In the genomic region with DNA sequence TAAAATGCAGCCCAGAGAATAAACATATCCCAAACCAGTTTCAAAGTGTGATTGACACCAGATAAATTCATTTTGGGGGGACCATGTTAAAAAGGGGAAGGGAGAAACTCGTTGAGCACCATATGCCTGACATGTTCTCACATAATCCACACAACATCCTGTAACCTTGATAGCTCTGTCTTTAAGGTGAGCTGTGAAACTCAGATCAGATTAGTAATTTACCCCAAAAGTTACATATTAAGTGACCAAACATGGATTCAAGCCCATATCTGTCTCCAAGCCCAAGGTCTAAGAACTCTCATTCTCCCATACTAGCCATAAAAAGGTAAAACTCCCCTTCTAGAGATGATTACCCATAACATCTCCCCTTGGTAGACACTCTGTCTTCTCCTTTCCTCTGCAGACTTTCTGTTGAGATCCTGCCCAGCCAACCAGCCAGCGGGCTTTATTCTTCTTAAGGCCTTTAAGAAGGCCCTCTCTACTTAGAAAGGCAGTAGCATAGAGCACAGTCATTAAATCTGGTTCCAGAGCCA, we compare ENCODE assay signal across 17 cellular contexts.
A peak's percentile ranks its signal among the peaks of the same experiment; 100 is the strongest.
DNase-seq lines count a peak whose midpoint lies in the region; ATAC-seq and TF ChIP-seq lines count a peak whose summit lies in the region.
"Had no signal": no experiment of that assay in that cellular context is flagged by ENCODE, and none has a peak within 500 bp of the region (broad histone marks: within the 10 kb centered on the region; RNA-seq: fewer than 3 reads in every experiment).

No MANE protein-coding gene starts in this region.

- H3K36me3 ChIP-seq in SK-N-SH (replicated peaks in 1 of 2; ENCODE audit: control insufficient read depth in 1 of 2, insufficient read depth in 2 of 2, low read length in 1 of 2) (no peaks in the 10 kb centered on the region), osteoblast (ENCODE audit: insufficient read depth, low read length) (no peaks in the 10 kb centered on the region)
- H3K36me3 ChIP-seq: brain microvascular endothelial cell, pancreas, spleen had no signal

- H3K27me3 Mint-ChIP-seq in activated CD4-positive, alpha-beta T cell treated with anti-CD3 and anti-CD28 coated beads, Interleukin-2, amount 10 ng/mL, durations not matched to agents 7 days and 5 days = no peaks in the 10 kb centered on the region
- H3K27me3 Mint-ChIP-seq: CD4-positive, CD25-positive, alpha-beta regulatory T cell had no signal

- H3K4me3 ChIP-seq in SK-N-SH (ENCODE audit: low read depth in 2 of 2, low read length in 1 of 2) (no peak overlapping the region), osteoblast (ENCODE audit: insufficient read depth, low read length) (no peak overlapping the region)
- H3K4me3 ChIP-seq: mucosa of descending colon, pancreas, spleen had no signal

- no peak overlapping the region for H2AFZ ChIP-seq in SK-N-SH (ENCODE audit: low read depth)
- H2AFZ ChIP-seq in osteoblast (ENCODE audit: low read length) = no peak overlapping the region

- POLR2A ChIA-PET in SK-N-SH (lab: Yijun Ruan, JAX) = no interaction called here
- POLR2A ChIA-PET in activated CD4-positive, alpha-beta T cell treated with anti-CD3 and anti-CD28 coated beads, Interleukin-2, amount 10 ng/mL, durations not matched to agents 7 days and 5 days (lab: Charles Lee) = no interaction called here

- no peak for TF ChIP-seq EP300 in SK-N-SH (IDR thresholded peaks at IDR 0.05; ENCODE audit: borderline replicate concordance in 1 of 2, low read depth in 1 of 2, low read length in 1 of 2)

- H3K27ac ChIP-seq in SK-N-SH (ENCODE audit: low read depth in 2 of 2, low read length in 1 of 2) (peak overlapping the region; percentile 73 to 87; a peak in 3 of 4 replicates), osteoblast (ENCODE audit: low read depth, low read length) (peak overlapping the region; percentile 86)
- H3K27ac ChIP-seq: 22Rv1 had no signal

- H4K20me1 ChIP-seq in SK-N-SH (ENCODE audit: insufficient read depth) (no peaks in the 10 kb centered on the region), osteoblast (ENCODE audit: insufficient read depth, low read length) (no peaks in the 10 kb centered on the region)

- H3K4me1 ChIP-seq in SK-N-SH (ENCODE audit: control insufficient read depth in 1 of 2, insufficient read depth in 2 of 2, low read depth in 1 of 2, low read length in 1 of 2) = peaks cover 13 to 68% of the 10 kb centered on the region in 2 experiments
- peaks cover 44% of the 10 kb centered on the region for H3K4me1 ChIP-seq in osteoblast (ENCODE audit: insufficient read depth, low read length)

- peaks cover 26% of the 10 kb centered on the region for H3F3A ChIP-seq in SK-N-SH (replicated peaks; ENCODE audit: insufficient read depth)

- TF ChIP-seq RAD21 in SK-N-SH (IDR thresholded peaks at IDR 0.05; ENCODE audit: low read length) = no peak

- H3K79me2 ChIP-seq in SK-N-SH (ENCODE audit: insufficient read depth) (no peaks in the 10 kb centered on the region), osteoblast (ENCODE audit: insufficient read depth, low read length) (no peaks in the 10 kb centered on the region)

- no peaks in the 10 kb centered on the region for H3K9me2 ChIP-seq in SK-N-SH

- no peak overlapping the region for H3K4me2 ChIP-seq in SK-N-SH
- no peak overlapping the region for H3K4me2 ChIP-seq in osteoblast (ENCODE audit: insufficient read depth, low read length)

- TF ChIP-seq CTCF in SK-N-SH (IDR thresholded peaks at IDR 0.05) (no peak), osteoblast (IDR thresholded peaks at IDR 0.05; ENCODE audit: extremely low read depth, low read depth, low read length) (no peak)

- DNase-seq in SK-N-SH (no peak), osteoblast (ENCODE audit: insufficient read length, low spot score, missing footprints) (no peak)
- no peak for DNase-seq in activated CD4-positive, alpha-beta T cell treated with anti-CD3 and anti-CD28 coated beads, Interleukin-2, amount 10 ng/mL, durations not matched to agents 7 days and 5 days
- DNase-seq in activated CD4-positive, CD25-positive, alpha-beta regulatory T cell (lab: John Stamatoyannopoulos, UW) = no peak
- DNase-seq: activated naive CD4-positive, alpha-beta T cell; brain microvascular endothelial cell; CD4-positive, CD25-positive, alpha-beta regulatory T cell; effector memory CD4-positive, alpha-beta T cell; foreskin melanocyte; mucosa of descending colon; pancreas; spleen had no signal

- H3K9ac ChIP-seq in SK-N-SH = peak overlapping the region; percentile 50; the same call in 1 of the 2 replicates

- H3K36me3 Mint-ChIP-seq in activated CD4-positive, alpha-beta T cell treated with anti-CD3 and anti-CD28 coated beads, Interleukin-2, amount 10 ng/mL, durations not matched to agents 7 days and 5 days (ENCODE audit: low read depth) = no peaks in the 10 kb centered on the region
- H3K36me3 Mint-ChIP-seq: CD4-positive, CD25-positive, alpha-beta regulatory T cell had no signal

- no peaks in the 10 kb centered on the region for H3K9me3 Mint-ChIP-seq in activated CD4-positive, alpha-beta T cell treated with anti-CD3 and anti-CD28 coated beads, Interleukin-2, amount 10 ng/mL, durations not matched to agents 7 days and 5 days

- H3K9me3 ChIP-seq in SK-N-SH (no peaks in the 10 kb centered on the region), osteoblast (ENCODE audit: low read depth, low read length) (no peaks in the 10 kb centered on the region)
- H3K9me3 ChIP-seq: mucosa of descending colon, pancreas, spleen had no signal

- no peak overlapping the region for H3K27ac Mint-ChIP-seq in activated CD4-positive, alpha-beta T cell treated with anti-CD3 and anti-CD28 coated beads, Interleukin-2, amount 10 ng/mL, durations not matched to agents 7 days and 5 days
- H3K27ac Mint-ChIP-seq: CD4-positive, CD25-positive, alpha-beta regulatory T cell had no signal

- CTCF ChIA-PET in SK-N-SH (lab: Yijun Ruan, JAX) = interaction anchor here (0.7 to 1.7 kb wide), 8 partner anchors 9 to 664 kb away, joined by 3 to 6 read pairs (median 4); no protein-coding TSS in a partner anchor
- CTCF ChIA-PET in activated CD4-positive, alpha-beta T cell treated with anti-CD3 and anti-CD28 coated beads, Interleukin-2, amount 10 ng/mL, durations not matched to agents 7 days and 5 days (lab: Charles Lee) = no interaction called here

- no peaks in the 10 kb centered on the region for H3K4me1 Mint-ChIP-seq in activated CD4-positive, alpha-beta T cell treated with anti-CD3 and anti-CD28 coated beads, Interleukin-2, amount 10 ng/mL, durations not matched to agents 7 days and 5 days
- H3K4me1 Mint-ChIP-seq: CD4-positive, CD25-positive, alpha-beta regulatory T cell had no signal

- H3K4me3 Mint-ChIP-seq in activated CD4-positive, alpha-beta T cell treated with anti-CD3 and anti-CD28 coated beads, Interleukin-2, amount 10 ng/mL, durations not matched to agents 7 days and 5 days = no peak overlapping the region
- H3K4me3 Mint-ChIP-seq: CD4-positive, CD25-positive, alpha-beta regulatory T cell had no signal

- no peak for ATAC-seq in SK-N-SH treated with all-trans-retinoic acid at 6 μM for 48 hours
- peak; percentile 54 for ATAC-seq in HG02759 (IDR thresholded peaks at IDR 0.05; ENCODE audit: unreplicated experiment)
- ATAC-seq in HG03571 (IDR thresholded peaks at IDR 0.05; ENCODE audit: unreplicated experiment) = peak; percentile 62
- ATAC-seq in HG02970 (IDR thresholded peaks at IDR 0.05; ENCODE audit: low FRiP score, unreplicated experiment) = no peak
- ATAC-seq: mucosa of descending colon, pancreas had no signal

- H3K27me3 ChIP-seq in SK-N-SH (ENCODE audit: insufficient read depth) (no peaks in the 10 kb centered on the region), osteoblast (ENCODE audit: insufficient read depth, low read length) (no peaks in the 10 kb centered on the region)
- H3K27me3 ChIP-seq: brain microvascular endothelial cell, pancreas, spleen had no signal

- WGBS in SK-N-SH (ENCODE audit: low lambda C conversion rate) = 90% methylated on average over 2 of the region's 2 CpGs

TF ChIP-seq in SK-N-SH, 30 proteins besides CTCF, POLR2A, EP300 and RAD21 (continues in another document):
- no peak for TF ChIP-seq GABPA (IDR thresholded peaks at IDR 0.05; ENCODE audit: low read depth)
- TF ChIP-seq, protein P1, sequence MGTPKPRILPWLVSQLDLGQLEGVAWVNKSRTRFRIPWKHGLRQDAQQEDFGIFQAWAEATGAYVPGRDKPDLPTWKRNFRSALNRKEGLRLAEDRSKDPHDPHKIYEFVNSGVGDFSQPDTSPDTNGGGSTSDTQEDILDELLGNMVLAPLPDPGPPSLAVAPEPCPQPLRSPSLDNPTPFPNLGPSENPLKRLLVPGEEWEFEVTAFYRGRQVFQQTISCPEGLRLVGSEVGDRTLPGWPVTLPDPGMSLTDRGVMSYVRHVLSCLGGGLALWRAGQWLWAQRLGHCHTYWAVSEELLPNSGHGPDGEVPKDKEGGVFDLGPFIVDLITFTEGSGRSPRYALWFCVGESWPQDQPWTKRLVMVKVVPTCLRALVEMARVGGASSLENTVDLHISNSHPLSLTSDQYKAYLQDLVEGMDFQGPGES (IDR thresholded peaks at IDR 0.05; ENCODE audit: low read depth, low read length) = no peak

TF ChIP-seq in SK-N-SH treated with all-trans-retinoic acid at 6 μM for 48 hours, 23 proteins besides CTCF, POLR2A, EP300 and RAD21 (continues in another document):
- no peak for TF ChIP-seq ZNF565 (CRISPR knock-in tag; conservative IDR thresholded peaks at IDR 0.05; ENCODE audit: low read depth)
- TF ChIP-seq, protein P2, sequence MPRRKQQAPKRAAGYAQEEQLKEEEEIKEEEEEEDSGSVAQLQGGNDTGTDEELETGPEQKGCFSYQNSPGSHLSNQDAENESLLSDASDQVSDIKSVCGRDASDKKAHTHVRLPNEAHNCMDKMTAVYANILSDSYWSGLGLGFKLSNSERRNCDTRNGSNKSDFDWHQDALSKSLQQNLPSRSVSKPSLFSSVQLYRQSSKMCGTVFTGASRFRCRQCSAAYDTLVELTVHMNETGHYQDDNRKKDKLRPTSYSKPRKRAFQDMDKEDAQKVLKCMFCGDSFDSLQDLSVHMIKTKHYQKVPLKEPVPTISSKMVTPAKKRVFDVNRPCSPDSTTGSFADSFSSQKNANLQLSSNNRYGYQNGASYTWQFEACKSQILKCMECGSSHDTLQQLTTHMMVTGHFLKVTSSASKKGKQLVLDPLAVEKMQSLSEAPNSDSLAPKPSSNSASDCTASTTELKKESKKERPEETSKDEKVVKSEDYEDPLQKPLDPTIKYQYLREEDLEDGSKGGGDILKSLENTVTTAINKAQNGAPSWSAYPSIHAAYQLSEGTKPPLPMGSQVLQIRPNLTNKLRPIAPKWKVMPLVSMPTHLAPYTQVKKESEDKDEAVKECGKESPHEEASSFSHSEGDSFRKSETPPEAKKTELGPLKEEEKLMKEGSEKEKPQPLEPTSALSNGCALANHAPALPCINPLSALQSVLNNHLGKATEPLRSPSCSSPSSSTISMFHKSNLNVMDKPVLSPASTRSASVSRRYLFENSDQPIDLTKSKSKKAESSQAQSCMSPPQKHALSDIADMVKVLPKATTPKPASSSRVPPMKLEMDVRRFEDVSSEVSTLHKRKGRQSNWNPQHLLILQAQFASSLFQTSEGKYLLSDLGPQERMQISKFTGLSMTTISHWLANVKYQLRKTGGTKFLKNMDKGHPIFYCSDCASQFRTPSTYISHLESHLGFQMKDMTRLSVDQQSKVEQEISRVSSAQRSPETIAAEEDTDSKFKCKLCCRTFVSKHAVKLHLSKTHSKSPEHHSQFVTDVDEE (CRISPR knock-in tag; IDR thresholded peaks at IDR 0.05) = no peak
- TF ChIP-seq ZNF70 (CRISPR knock-in tag; IDR thresholded peaks at IDR 0.05) = no peak
- no peak for TF ChIP-seq ZFP30 (CRISPR knock-in tag; IDR thresholded peaks at IDR 0.05)
- TF ChIP-seq PPARA (CRISPR knock-in tag; IDR thresholded peaks at IDR 0.05; ENCODE audit: borderline replicate concordance) = no peak

Comparison
In these comparisons a context has a peak if more than half of its experiments do, and no peak if none do; other contexts are left out.
1. ATAC-seq: peak in HG02759 (single experiment) and HG03571 (single experiment); none in SK-N-SH treated with all-trans-retinoic acid at 6 μM for 48 hours (single experiment) and HG02970 (single experiment).